In the genomic region with DNA sequence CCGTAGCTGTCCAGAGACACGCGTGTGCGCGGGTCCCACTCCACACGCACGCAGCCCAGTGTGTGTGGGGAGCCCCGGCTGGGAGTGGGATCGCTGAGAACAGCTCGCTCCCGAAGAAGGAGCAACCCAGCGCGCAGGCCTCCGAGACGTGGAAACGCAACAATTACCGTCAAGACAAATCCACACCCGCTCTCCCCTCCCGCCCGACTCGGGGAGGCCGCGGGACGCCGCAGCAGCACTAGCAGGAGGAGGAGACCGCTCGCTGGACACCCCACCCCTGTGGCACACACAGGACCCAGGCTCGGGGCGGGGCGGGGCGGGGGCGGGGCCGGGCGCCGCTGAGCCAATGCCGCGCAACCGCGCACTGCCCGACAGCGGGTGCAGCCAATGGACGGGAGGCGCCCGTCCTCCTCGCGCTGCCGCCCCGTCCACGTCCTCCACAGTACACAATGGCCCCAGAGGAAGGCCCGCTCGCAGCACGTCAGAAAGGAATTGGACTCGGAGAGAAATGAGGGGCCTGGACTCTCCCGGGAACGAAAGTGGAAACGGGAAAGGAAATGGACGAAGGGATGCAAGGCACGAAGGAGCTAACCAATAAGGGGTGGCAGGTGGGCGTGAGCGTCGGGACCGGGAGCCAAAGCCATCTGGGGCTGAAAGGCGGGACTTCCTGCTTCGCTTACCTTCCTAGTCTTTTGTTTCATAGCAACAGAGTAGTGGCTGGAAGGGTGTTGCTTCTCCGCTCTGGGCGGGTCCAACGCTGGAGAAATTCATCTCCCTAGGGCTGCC, we compare ENCODE assay signal across 1 cellular context.
A peak's percentile ranks its signal among the peaks of the same experiment; 100 is the strongest.
TF ChIP-seq lines count a peak whose summit lies in the region.

TSS of gene CBLB (minus strand) at position 268 of the 786 bp plus-strand sequence. CDS start 1,435 bp downstream, outside the sequence.

TF ChIP-seq in K562, 482 proteins besides CTCF, POLR2A, EP300 and RAD21 (continued from another document and continues in another):
- no peak for TF ChIP-seq ZNF407 (IDR thresholded peaks at IDR 0.05; ENCODE audit: low read depth)
- TF ChIP-seq MCM3 (IDR thresholded peaks at IDR 0.05), result no peak
- peak; percentile 64 for TF ChIP-seq NFYB (IDR thresholded peaks at IDR 0.05; ENCODE audit: extremely low read depth, insufficient read length)
- no peak for TF ChIP-seq SLC30A9 (CRISPR knock-in tag; IDR thresholded peaks at IDR 0.05)
- TF ChIP-seq, protein P1, sequence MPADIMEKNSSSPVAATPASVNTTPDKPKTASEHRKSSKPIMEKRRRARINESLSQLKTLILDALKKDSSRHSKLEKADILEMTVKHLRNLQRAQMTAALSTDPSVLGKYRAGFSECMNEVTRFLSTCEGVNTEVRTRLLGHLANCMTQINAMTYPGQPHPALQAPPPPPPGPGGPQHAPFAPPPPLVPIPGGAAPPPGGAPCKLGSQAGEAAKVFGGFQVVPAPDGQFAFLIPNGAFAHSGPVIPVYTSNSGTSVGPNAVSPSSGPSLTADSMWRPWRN (IDR thresholded peaks at IDR 0.05; ENCODE audit: low read depth), result no peak
- TF ChIP-seq NEUROD1 (IDR thresholded peaks at IDR 0.05; ENCODE audit: borderline replicate concordance, low read depth, low read length, partially characterized antibody), result peak; percentile 57
- peak; percentile 82 for TF ChIP-seq EP400 (IDR thresholded peaks at IDR 0.05)
- TF ChIP-seq FOXK2 (conservative IDR thresholded peaks at IDR 0.05 in 1 of 2, IDR thresholded peaks at IDR 0.05 in 1 of 2; ENCODE audit: low read depth in 2 of 2), result peak; percentile 49 to 66; a peak in 3 of 4 replicates
- TF ChIP-seq TRIM28 (IDR thresholded peaks at IDR 0.05), result no peak
- peak; percentile 83 for TF ChIP-seq POLR2G (IDR thresholded peaks at IDR 0.05; ENCODE audit: low read depth, low read length)
- peak; percentile 59 for TF ChIP-seq VEZF1 (CRISPR knock-in tag; IDR thresholded peaks at IDR 0.05)
- no peak for TF ChIP-seq ZNF212 (CRISPR knock-in tag; IDR thresholded peaks at IDR 0.05)
- TF ChIP-seq ZNF124 (CRISPR knock-in tag; IDR thresholded peaks at IDR 0.05), result no peak
- no peak for TF ChIP-seq ATF4 (CRISPR knock-in tag; IDR thresholded peaks at IDR 0.05)
- no peak for TF ChIP-seq FUS (optimal IDR thresholded peaks at IDR 0.05; ENCODE audit: low read depth, low read length)
- no peak for TF ChIP-seq TCF7 (IDR thresholded peaks at IDR 0.05; ENCODE audit: borderline replicate concordance)
- TF ChIP-seq, protein P2, sequence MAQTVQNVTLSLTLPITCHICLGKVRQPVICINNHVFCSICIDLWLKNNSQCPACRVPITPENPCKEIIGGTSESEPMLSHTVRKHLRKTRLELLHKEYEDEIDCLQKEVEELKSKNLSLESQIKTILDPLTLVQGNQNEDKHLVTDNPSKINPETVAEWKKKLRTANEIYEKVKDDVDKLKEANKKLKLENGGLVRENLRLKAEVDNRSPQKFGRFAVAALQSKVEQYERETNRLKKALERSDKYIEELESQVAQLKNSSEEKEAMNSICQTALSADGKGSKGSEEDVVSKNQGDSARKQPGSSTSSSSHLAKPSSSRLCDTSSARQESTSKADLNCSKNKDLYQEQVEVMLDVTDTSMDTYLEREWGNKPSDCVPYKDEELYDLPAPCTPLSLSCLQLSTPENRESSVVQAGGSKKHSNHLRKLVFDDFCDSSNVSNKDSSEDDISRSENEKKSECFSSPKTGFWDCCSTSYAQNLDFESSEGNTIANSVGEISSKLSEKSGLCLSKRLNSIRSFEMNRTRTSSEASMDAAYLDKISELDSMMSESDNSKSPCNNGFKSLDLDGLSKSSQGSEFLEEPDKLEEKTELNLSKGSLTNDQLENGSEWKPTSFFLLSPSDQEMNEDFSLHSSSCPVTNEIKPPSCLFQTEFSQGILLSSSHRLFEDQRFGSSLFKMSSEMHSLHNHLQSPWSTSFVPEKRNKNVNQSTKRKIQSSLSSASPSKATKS (CRISPR knock-in tag; IDR thresholded peaks at IDR 0.05), result no peak
- no peak for TF ChIP-seq TEAD1 (CRISPR knock-in tag; IDR thresholded peaks at IDR 0.05)
- TF ChIP-seq ARHGAP35 (IDR thresholded peaks at IDR 0.05; ENCODE audit: partially characterized antibody), result no peak
- peak; percentile 55; the same call in 1 of the 2 replicates for TF ChIP-seq CHD2 (IDR thresholded peaks at IDR 0.05; ENCODE audit: low read depth, low read length)
- TF ChIP-seq CREB3 (tag; conservative IDR thresholded peaks at IDR 0.05; ENCODE audit: low read depth), result no peak
- peak; percentile 38; the same call in 1 of the 2 replicates for TF ChIP-seq CREB3L1 (IDR thresholded peaks at IDR 0.05; ENCODE audit: borderline replicate concordance, low read depth)
- peak; percentile 83 for TF ChIP-seq EGR1 (conservative IDR thresholded peaks at IDR 0.05)
- TF ChIP-seq, protein P3, sequence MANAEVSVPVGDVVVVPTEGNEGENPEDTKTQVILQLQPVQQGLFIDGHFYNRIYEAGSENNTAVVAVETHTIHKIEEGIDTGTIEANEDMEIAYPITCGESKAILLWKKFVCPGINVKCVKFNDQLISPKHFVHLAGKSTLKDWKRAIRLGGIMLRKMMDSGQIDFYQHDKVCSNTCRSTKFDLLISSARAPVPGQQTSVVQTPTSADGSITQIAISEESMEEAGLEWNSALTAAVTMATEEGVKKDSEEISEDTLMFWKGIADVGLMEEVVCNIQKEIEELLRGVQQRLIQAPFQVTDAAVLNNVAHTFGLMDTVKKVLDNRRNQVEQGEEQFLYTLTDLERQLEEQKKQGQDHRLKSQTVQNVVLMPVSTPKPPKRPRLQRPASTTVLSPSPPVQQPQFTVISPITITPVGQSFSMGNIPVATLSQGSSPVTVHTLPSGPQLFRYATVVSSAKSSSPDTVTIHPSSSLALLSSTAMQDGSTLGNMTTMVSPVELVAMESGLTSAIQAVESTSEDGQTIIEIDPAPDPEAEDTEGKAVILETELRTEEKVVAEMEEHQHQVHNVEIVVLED (CRISPR knock-in tag; IDR thresholded peaks at IDR 0.05), result no peak
- no peak for TF ChIP-seq ZBTB12 (CRISPR knock-in tag; IDR thresholded peaks at IDR 0.05)
- TF ChIP-seq FOS (IDR thresholded peaks at IDR 0.05; ENCODE audit: extremely low read depth, insufficient read length), result peak; percentile 60
- TF ChIP-seq KDM5B (IDR thresholded peaks at IDR 0.05; ENCODE audit: insufficient replicate concordance, low read depth, low read length), result peak; percentile 84
- TF ChIP-seq HNRNPUL1 (IDR thresholded peaks at IDR 0.05; ENCODE audit: low read length), result no peak
- no peak for TF ChIP-seq TARDBP (IDR thresholded peaks at IDR 0.05)
- TF ChIP-seq FOXP1 (CRISPR knock-in tag; IDR thresholded peaks at IDR 0.05), result 0 out of 2 replicates have a peak, but pooled peaks have one; percentile 47
- 0 out of 2 replicates have a peak, but pooled peaks have one; percentile 15 for TF ChIP-seq HDAC2 (IDR thresholded peaks at IDR 0.05)
- no peak for TF ChIP-seq PCBP2 (IDR thresholded peaks at IDR 0.05; ENCODE audit: low read depth, low read length, poor library complexity, severe bottlenecking)
